20 cellular contexts compared by ENCODE assay signal in the genomic region with DNA sequence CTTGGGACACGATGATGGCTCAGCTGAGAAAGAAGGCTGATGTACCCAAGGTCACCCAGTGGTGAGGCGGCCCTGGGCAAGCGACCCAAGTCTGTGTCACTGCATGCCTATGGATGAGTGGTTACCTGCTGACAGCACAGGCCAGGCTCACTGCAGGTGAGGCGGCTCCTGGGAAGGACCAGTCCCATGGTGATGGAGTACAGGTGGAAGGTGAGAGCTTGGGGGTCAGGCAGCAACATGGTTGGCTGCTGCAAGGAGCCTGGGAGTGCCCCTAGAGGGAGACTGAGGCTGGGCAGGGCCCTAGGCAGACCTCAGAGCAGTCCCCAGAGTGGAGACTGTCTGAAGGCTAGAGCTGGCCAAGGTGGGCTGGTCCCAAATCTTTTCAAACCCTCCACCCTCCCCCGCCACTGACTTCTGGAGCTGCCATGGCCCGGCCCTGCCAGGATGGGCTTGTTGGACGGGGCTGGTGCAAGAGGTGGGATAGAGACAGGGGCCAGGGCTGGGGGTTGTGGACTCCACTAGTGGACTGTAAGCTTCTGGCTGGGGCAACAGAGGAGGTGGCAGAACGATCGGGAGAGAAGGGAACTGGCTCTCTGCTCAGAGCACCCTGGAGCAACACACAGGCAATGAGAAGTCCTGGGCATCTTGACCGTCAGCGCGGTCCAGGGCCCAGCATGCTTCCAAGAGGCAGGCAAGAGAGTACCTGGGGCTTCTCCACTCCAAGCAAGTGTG.
A peak's percentile ranks its signal among the peaks of the same experiment; 100 is the strongest.
DNase-seq lines count a peak whose midpoint lies in the region; ATAC-seq and TF ChIP-seq lines count a peak whose summit lies in the region.
"Had no signal": no experiment of that assay in that cellular context is flagged by ENCODE, and none has a peak within 500 bp of the region (broad histone marks: within the 10 kb centered on the region; RNA-seq: fewer than 3 reads in every experiment).

No MANE protein-coding gene starts in this region.

- H3K4me3 ChIP-seq in hepatocyte: no peak overlapping the region
- H3K4me3 ChIP-seq: BLaER1 had no signal

- H3K27me3 Mint-ChIP-seq in activated naive CD4-positive, alpha-beta T cell treated with anti-CD3 and anti-CD28 coated beads, Interleukin-2, amount 10 ng/mL, durations not matched to agents 7 days and 5 days: peaks cover 15% of the 10 kb centered on the region
- peaks cover 15% of the 10 kb centered on the region for H3K27me3 Mint-ChIP-seq in activated CD8-positive, alpha-beta T cell treated with anti-CD3 and anti-CD28 coated beads for 36 hours

- no peak overlapping the region for H3K4me3 Mint-ChIP-seq in activated naive CD4-positive, alpha-beta T cell treated with anti-CD3 and anti-CD28 coated beads, Interleukin-2, amount 10 ng/mL, durations not matched to agents 7 days and 5 days
- H3K4me3 Mint-ChIP-seq in activated CD8-positive, alpha-beta T cell treated with anti-CD3 and anti-CD28 coated beads for 36 hours: no peak overlapping the region
- H3K4me3 Mint-ChIP-seq: CD4-positive, CD25-positive, alpha-beta regulatory T cell; IgD-negative memory B cell had no signal

- H3K27ac Mint-ChIP-seq in activated naive CD4-positive, alpha-beta T cell treated with anti-CD3 and anti-CD28 coated beads, Interleukin-2, amount 50 U/mL, for 72 hours: no peak overlapping the region
- no peak overlapping the region for H3K27ac Mint-ChIP-seq in activated naive CD4-positive, alpha-beta T cell treated with anti-CD3 and anti-CD28 coated beads, Interleukin-2, amount 10 ng/mL, durations not matched to agents 7 days and 5 days
- no peak overlapping the region for H3K27ac Mint-ChIP-seq in activated CD8-positive, alpha-beta T cell treated with anti-CD3 and anti-CD28 coated beads for 36 hours
- H3K27ac Mint-ChIP-seq: CD4-positive, CD25-positive, alpha-beta regulatory T cell had no signal

- H3K9me3 ChIP-seq in hepatocyte (ENCODE audit: low read depth): no peaks in the 10 kb centered on the region
- H3K9me3 ChIP-seq: BLaER1 had no signal

- no peaks in the 10 kb centered on the region for H3K36me3 Mint-ChIP-seq in activated naive CD4-positive, alpha-beta T cell treated with anti-CD3 and anti-CD28 coated beads, Interleukin-2, amount 50 U/mL, for 72 hours
- H3K36me3 Mint-ChIP-seq in activated naive CD4-positive, alpha-beta T cell treated with anti-CD3 and anti-CD28 coated beads, Interleukin-2, amount 10 ng/mL, durations not matched to agents 7 days and 5 days: no peaks in the 10 kb centered on the region
- no peaks in the 10 kb centered on the region for H3K36me3 Mint-ChIP-seq in activated CD8-positive, alpha-beta T cell treated with anti-CD3 and anti-CD28 coated beads for 36 hours (ENCODE audit: low read depth)
- H3K36me3 Mint-ChIP-seq: CD4-positive, CD25-positive, alpha-beta regulatory T cell; IgD-negative memory B cell had no signal

- H4K20me1 ChIP-seq in hepatocyte (ENCODE audit: insufficient read depth, poor library complexity, severe bottlenecking): no peaks in the 10 kb centered on the region
- H4K20me1 ChIP-seq: BLaER1 had no signal

- H3K27ac ChIP-seq in hepatocyte: no peak overlapping the region
- H3K27ac ChIP-seq: BLaER1, RWPE1 had no signal

- no peaks in the 10 kb centered on the region for H3K9me2 ChIP-seq in hepatocyte (replicated peaks; ENCODE audit: insufficient read depth)

- no peaks in the 10 kb centered on the region for H3K9me3 Mint-ChIP-seq in activated naive CD4-positive, alpha-beta T cell treated with anti-CD3 and anti-CD28 coated beads, Interleukin-2, amount 50 U/mL, for 72 hours
- no peaks in the 10 kb centered on the region for H3K9me3 Mint-ChIP-seq in activated naive CD4-positive, alpha-beta T cell treated with anti-CD3 and anti-CD28 coated beads, Interleukin-2, amount 10 ng/mL, durations not matched to agents 7 days and 5 days
- H3K9me3 Mint-ChIP-seq in activated CD8-positive, alpha-beta T cell treated with anti-CD3 and anti-CD28 coated beads for 36 hours: no peaks in the 10 kb centered on the region
- H3K9me3 Mint-ChIP-seq: IgD-negative memory B cell had no signal

- DNase-seq in activated naive CD4-positive, alpha-beta T cell treated with anti-CD3 and anti-CD28 coated beads, Interleukin-2, amount 50 U/mL, for 72 hours (ENCODE audit: low spot score in 2 of 2): no peak
- DNase-seq in activated naive CD4-positive, alpha-beta T cell treated with anti-CD3 and anti-CD28 coated beads, Interleukin-2, amount 10 ng/mL, durations not matched to agents 7 days and 5 days: no peak
- DNase-seq in activated CD8-positive, alpha-beta T cell treated with anti-CD3 and anti-CD28 coated beads for 36 hours: no peak
- DNase-seq in mesenteric fat pad (ENCODE audit: low spot score) (peak; percentile 86), SW480 (ENCODE audit: low spot score) (no peak), hepatocyte (ENCODE audit: low spot score) (no peak), left cardiac atrium (no peak)
- no peak for DNase-seq in stimulated activated naive CD8-positive, alpha-beta T cell treated with anti-CD3 and anti-CD28 coated beads, Interleukin-15, Interleukin-2, amounts not matched to agents 100 U/mL and 50 U/mL, for 24 hours
- DNase-seq: DMS153, DND-41, NCI-H1048, NCI-H187, NCI-H2081 treated with DMSO at 0.1 percent for 48 hours, NCI-H2171, NCI-H226, NCI-H510A had no signal

- no peaks in the 10 kb centered on the region for H3K36me3 ChIP-seq in hepatocyte (replicated peaks; ENCODE audit: insufficient read depth, low read depth)
- H3K36me3 ChIP-seq: BLaER1 had no signal

- CTCF ChIA-PET in activated naive CD4-positive, alpha-beta T cell treated with anti-CD3 and anti-CD28 coated beads, Interleukin-2, amount 10 ng/mL, durations not matched to agents 7 days and 5 days (lab: Charles Lee): no interaction called here
- CTCF ChIA-PET in activated CD8-positive, alpha-beta T cell treated with anti-CD3 and anti-CD28 coated beads for 36 hours (lab: Charles Lee): interaction anchor here (1.2 kb wide), 1 partner anchor 12 kb away, joined by 3 read pairs; no protein-coding TSS in a partner anchor

- H2AFZ ChIP-seq in hepatocyte: no peak overlapping the region

- no peak overlapping the region for H3K4me2 ChIP-seq in hepatocyte
- H3K4me2 ChIP-seq: BLaER1 had no signal

- H3K4me1 Mint-ChIP-seq in activated naive CD4-positive, alpha-beta T cell treated with anti-CD3 and anti-CD28 coated beads, Interleukin-2, amount 10 ng/mL, durations not matched to agents 7 days and 5 days: no peaks in the 10 kb centered on the region
- H3K4me1 Mint-ChIP-seq in activated CD8-positive, alpha-beta T cell treated with anti-CD3 and anti-CD28 coated beads for 36 hours (ENCODE audit: low read depth): peaks cover under 1% of the 10 kb centered on the region

- H3K4me1 ChIP-seq in hepatocyte (ENCODE audit: insufficient read depth): no peaks in the 10 kb centered on the region

- 87% methylated on average over 12 of the region's 12 CpGs for WGBS in hepatocyte (ENCODE audit: low lambda C conversion rate, missing lambda C conversion rate)

- peak; percentile 6 to 27 for ATAC-seq in activated naive CD4-positive, alpha-beta T cell treated with anti-CD3 and anti-CD28 coated beads, Interleukin-2, amount 50 U/mL, for 72 hours
- ATAC-seq in activated CD8-positive, alpha-beta T cell treated with anti-CD3 and anti-CD28 coated beads for 36 hours: peak; percentile 6
- ATAC-seq in stimulated activated naive CD8-positive, alpha-beta T cell treated with anti-CD3 and anti-CD28 coated beads, Interleukin-15, Interleukin-2, amounts not matched to agents 100 U/mL and 50 U/mL, for 24 hours: peak; percentile 16
- no peak for ATAC-seq in left cardiac atrium

- TF ChIP-seq CTCF in activated CD8-positive, alpha-beta T cell treated with anti-CD3 and anti-CD28 coated beads for 36 hours (IDR thresholded peaks at IDR 0.05): no peak
- TF ChIP-seq CTCF in hepatocyte (IDR thresholded peaks at IDR 0.05; ENCODE audit: poor library complexity): no peak

- H3K79me2 ChIP-seq in hepatocyte: no peaks in the 10 kb centered on the region

- POLR2A ChIA-PET in activated CD8-positive, alpha-beta T cell treated with anti-CD3 and anti-CD28 coated beads for 36 hours (lab: Charles Lee): no interaction called here

- peaks cover 13% of the 10 kb centered on the region for H3K27me3 ChIP-seq in hepatocyte
- H3K27me3 ChIP-seq: BLaER1 had no signal

- intact Hi-C loops in activated CD8-positive, alpha-beta T cell treated with anti-CD3 and anti-CD28 coated beads for 36 hours (cut with micrococcal nuclease): no loop called here
- intact Hi-C loops in left cardiac atrium (cut with DNase I): no loop called here

Comparison
In these comparisons a context has a peak if more than half of its experiments do, and no peak if none do; other contexts are left out.
1. ATAC-seq: peak in activated naive CD4-positive, alpha-beta T cell treated with anti-CD3 and anti-CD28 coated beads, Interleukin-2, amount 50 U/mL, for 72 hours (2 of 2), activated CD8-positive, alpha-beta T cell treated with anti-CD3 and anti-CD28 coated beads for 36 hours (single experiment) and stimulated activated naive CD8-positive, alpha-beta T cell treated with anti-CD3 and anti-CD28 coated beads, Interleukin-15, Interleukin-2, amounts not matched to agents 100 U/mL and 50 U/mL, for 24 hours (single experiment); none in left cardiac atrium (0 of 2).